19 cellular contexts compared by ENCODE assay signal in genomic region chr22:21849489-21849888, GRCh38. TPM values are rescaled to one million over a fixed set of nuclear protein-coding genes. Genes with fewer than 3 reads are reported as not detected.
A peak's percentile ranks its signal among the peaks of the same experiment; 100 is the strongest.
DNase-seq lines count a peak whose midpoint lies in the region; ATAC-seq and TF ChIP-seq lines count a peak whose summit lies in the region.
"Had no signal": no experiment of that assay in that cellular context is flagged by ENCODE, and none has a peak within 500 bp of the region (broad histone marks: within the 10 kb centered on the region; RNA-seq: fewer than 3 reads in every experiment).

No MANE protein-coding gene starts in this region.

- 0 to 8% methylated on average over 1 of the region's 1 CpG for WGBS in gastroesophageal sphincter (ENCODE audit: low coverage in 1 of 2), 2 donors
- WGBS in mesenchymal stem cell, result 91% methylated on average over 1 of the region's 1 CpG

- H4K91ac ChIP-seq in mesenchymal stem cell (ENCODE audit: low read length), result no peak overlapping the region

- H3K27ac ChIP-seq in gastroesophageal sphincter (peak overlapping the region; percentile 65 to 76 (median 68)), mesenchymal stem cell (ENCODE audit: low read length, poor library complexity, severe bottlenecking) (no peak overlapping the region), upper lobe of right lung (peak overlapping the region; percentile 69)
- H3K27ac ChIP-seq: KMS-11 had no signal

- H2BK12ac ChIP-seq in mesenchymal stem cell (ENCODE audit: low read length in 2 of 2), result no peak overlapping the region

- no peak overlapping the region for H4K8ac ChIP-seq in mesenchymal stem cell (ENCODE audit: low read length)

- H3K14ac ChIP-seq in mesenchymal stem cell (ENCODE audit: low read length in 2 of 2), result no peak overlapping the region

- H3K4ac ChIP-seq in mesenchymal stem cell (ENCODE audit: low read depth in 1 of 2, low read length in 2 of 2), result no peak overlapping the region

- H3K27me3 ChIP-seq in gastroesophageal sphincter, result no peaks in the 10 kb centered on the region
- no peaks in the 10 kb centered on the region for H3K27me3 ChIP-seq in mesenchymal stem cell (ENCODE audit: control insufficient read depth in 1 of 2, insufficient read depth in 1 of 2, low read length in 2 of 2)
- no peaks in the 10 kb centered on the region for H3K27me3 ChIP-seq in upper lobe of right lung
- H3K27me3 ChIP-seq: stomach had no signal

- peak overlapping the region; percentile 45 to 84 for H3K27ac Mint-ChIP-seq in natural killer cell
- peak overlapping the region in 1 of 2 donors; percentile 54 for H3K27ac Mint-ChIP-seq in natural killer cell treated with Interleukin-12 subunit alpha and Interleukin-12 subunit beta and Interleukin-15 and Interleukin-18, amount 100 ng/mL, for 72 hours

- intact Hi-C loops in natural killer cell (cut with micrococcal nuclease), result no loop called here
- intact Hi-C loops in upper lobe of right lung (cut with DNase I), result no loop called here

- H3K4me3 ChIP-seq in gastroesophageal sphincter (no peak overlapping the region), mesenchymal stem cell (ENCODE audit: insufficient read depth in 1 of 2, low read depth in 1 of 2, low read length in 2 of 2) (no peak overlapping the region), upper lobe of right lung (no peak overlapping the region)
- H3K4me3 ChIP-seq: stomach had no signal

- no peak overlapping the region for H2BK15ac ChIP-seq in mesenchymal stem cell (ENCODE audit: low read depth, poor library complexity, severe bottlenecking)

- H2AK5ac ChIP-seq in mesenchymal stem cell (ENCODE audit: low read length, severe bottlenecking), result no peak overlapping the region

- no peak overlapping the region for H3K4me2 ChIP-seq in mesenchymal stem cell (ENCODE audit: low read length, poor library complexity, severe bottlenecking)
- H3K4me2 ChIP-seq: KMS-11 had no signal

- H3K27me3 Mint-ChIP-seq in natural killer cell (ENCODE audit: low read depth in 2 of 2), result no peaks in the 10 kb centered on the region
- H3K27me3 Mint-ChIP-seq in natural killer cell treated with Interleukin-12 subunit alpha and Interleukin-12 subunit beta and Interleukin-15 and Interleukin-18, amount 100 ng/mL, for 72 hours, result no peaks in the 10 kb centered on the region
- H3K27me3 Mint-ChIP-seq: CD4-positive, alpha-beta memory T cell; naive thymus-derived CD4-positive, alpha-beta T cell; progenitor cell of endocrine pancreas had no signal

- H2BK5ac ChIP-seq in mesenchymal stem cell (ENCODE audit: low read depth, low read length, poor library complexity, severe bottlenecking), result no peak overlapping the region

- H3K79me1 ChIP-seq in mesenchymal stem cell (replicated peaks; ENCODE audit: low read length, poor library complexity, severe bottlenecking), result peaks cover 2% of the 10 kb centered on the region

- no peaks in the 10 kb centered on the region for H3K36me3 Mint-ChIP-seq in natural killer cell
- no peaks in the 10 kb centered on the region for H3K36me3 Mint-ChIP-seq in natural killer cell treated with Interleukin-12 subunit alpha and Interleukin-12 subunit beta and Interleukin-15 and Interleukin-18, amount 100 ng/mL, for 72 hours

- no peak overlapping the region for H2BK120ac ChIP-seq in mesenchymal stem cell (ENCODE audit: low read depth, low read length)

- TF ChIP-seq EP300 in gastroesophageal sphincter (IDR thresholded peaks at IDR 0.05), result no peak

- peak overlapping the region; percentile 48 for H3K4me3 Mint-ChIP-seq in natural killer cell
- no peak overlapping the region for H3K4me3 Mint-ChIP-seq in natural killer cell treated with Interleukin-12 subunit alpha and Interleukin-12 subunit beta and Interleukin-15 and Interleukin-18, amount 100 ng/mL, for 72 hours
- H3K4me3 Mint-ChIP-seq: CD4-positive, alpha-beta memory T cell had no signal

- no peak for TF ChIP-seq POLR2A in gastroesophageal sphincter (IDR thresholded peaks at IDR 0.05)

- no peak overlapping the region for H3K9ac ChIP-seq in mesenchymal stem cell (ENCODE audit: low read length)
- H3K9ac ChIP-seq: KMS-11 had no signal

- H3K18ac ChIP-seq in mesenchymal stem cell (ENCODE audit: low read depth in 1 of 2, low read length in 2 of 2), result no peak overlapping the region

- H3K4me1 ChIP-seq in gastroesophageal sphincter (peaks cover 3 to 94% (median 3%) of the 10 kb centered on the region in 3 donors), mesenchymal stem cell (ENCODE audit: control insufficient read depth, insufficient read depth, low read depth, low read length) (peaks cover 4% of the 10 kb centered on the region), upper lobe of right lung (peaks cover 40% of the 10 kb centered on the region)

- H3K9me3 ChIP-seq in gastroesophageal sphincter (no peaks in the 10 kb centered on the region), mesenchymal stem cell (ENCODE audit: control insufficient read depth, low read length) (no peaks in the 10 kb centered on the region), upper lobe of right lung (no peaks in the 10 kb centered on the region)
- H3K9me3 ChIP-seq: stomach had no signal

- no peak overlapping the region for H2AFZ ChIP-seq in mesenchymal stem cell (ENCODE audit: low read depth, low read length)

- no peak for TF ChIP-seq CTCF in natural killer cell (IDR thresholded peaks at IDR 0.05)
- TF ChIP-seq CTCF in gastroesophageal sphincter (IDR thresholded peaks at IDR 0.05), result no peak
- TF ChIP-seq CTCF in upper lobe of right lung (IDR thresholded peaks at IDR 0.05), result no peak

- no peaks in the 10 kb centered on the region for H3K36me3 ChIP-seq in gastroesophageal sphincter
- peaks cover 3 to 5% of the 10 kb centered on the region in 2 experiments for H3K36me3 ChIP-seq in mesenchymal stem cell (ENCODE audit: control insufficient read depth in 1 of 2, insufficient read depth in 2 of 2, low read depth in 1 of 2, low read length in 2 of 2)
- no peaks in the 10 kb centered on the region for H3K36me3 ChIP-seq in upper lobe of right lung

- no peak overlapping the region for H3K23ac ChIP-seq in mesenchymal stem cell (ENCODE audit: low read length in 2 of 2)

- H3K9me3 Mint-ChIP-seq in natural killer cell, result no peaks in the 10 kb centered on the region
- no peaks in the 10 kb centered on the region for H3K9me3 Mint-ChIP-seq in natural killer cell treated with Interleukin-12 subunit alpha and Interleukin-12 subunit beta and Interleukin-15 and Interleukin-18, amount 100 ng/mL, for 72 hours
- H3K9me3 Mint-ChIP-seq: CD4-positive, alpha-beta memory T cell had no signal

- ATAC-seq in natural killer cell (peak in 2 of 3 donors; percentile 32 to 42), gastroesophageal sphincter (peak; percentile 34), upper lobe of right lung (peak; percentile 27)
- no peak for ATAC-seq in natural killer cell treated with Interleukin-12 subunit alpha and Interleukin-12 subunit beta and Interleukin-15 and Interleukin-18, amount 100 ng/mL, for 72 hours
- ATAC-seq: naive thymus-derived CD4-positive, alpha-beta T cell had no signal

- DNase-seq in natural killer cell, result no peak
- DNase-seq in natural killer cell treated with Interleukin-12 subunit alpha and Interleukin-12 subunit beta and Interleukin-15 and Interleukin-18, amount 100 ng/mL, for 72 hours (ENCODE audit: low spot score), result no peak
- DNase-seq in mesenchymal stem cell, result peak; percentile 40
- no peak for DNase-seq in upper lobe of right lung
- DNase-seq in epidermal melanocyte (ENCODE audit: insufficient read length, low spot score), result no peak
- DNase-seq in HuH-7.5 (ENCODE audit: low spot score), result no peak
- DNase-seq in SKM-1 treated with dmso at 0.1 percent for 144 hours (lab: John Stamatoyannopoulos, UW; ENCODE audit: unreplicated experiment), result no peak
- DNase-seq: activated T-cell treated with anti-CD3 and anti-CD28 coated beads for 4 hours; CD4-positive, alpha-beta memory T cell; cerebellar nuclear complex; foreskin melanocyte; H7; naive thymus-derived CD4-positive, alpha-beta T cell; NCI-H1092; NCI-H774; stomach had no signal

- peaks cover 81 to 82% of the 10 kb centered on the region in 2 donors for H3K4me1 Mint-ChIP-seq in natural killer cell
- H3K4me1 Mint-ChIP-seq in natural killer cell treated with Interleukin-12 subunit alpha and Interleukin-12 subunit beta and Interleukin-15 and Interleukin-18, amount 100 ng/mL, for 72 hours (ENCODE audit: low read depth in 2 of 2), result peaks cover 60 to 61% of the 10 kb centered on the region in 2 donors

RNA-seq across cellular contexts. Expression of gene MAPK1, which starts 18.0 kb away (rescaled TPM):
- total RNA-seq in natural killer cell, result 100 to 1,000 TPM; 189 to 246 (median 214) TPM
- total RNA-seq in natural killer cell treated with Interleukin-12 subunit alpha and Interleukin-12 subunit beta and Interleukin-15 and Interleukin-18, amount 100 ng/mL, for 72 hours, result 100 to 1,000 TPM; 168 to 176 TPM
- total RNA-seq in gastroesophageal sphincter, result 10 to 100 TPM; 40.3 to 70.8 (median 57.4) TPM
- 67.7 TPM for polyA plus RNA-seq in mesenchymal stem cell (2013, experiment 1 of 2)
- 67.1 TPM for polyA plus RNA-seq in mesenchymal stem cell (2013, experiment 2 of 2)
- total RNA-seq in upper lobe of right lung, result 134 TPM

Comparison
In these comparisons a context has a peak if more than half of its experiments do, and no peak if none do; other contexts are left out.
1. ATAC-seq: peak in natural killer cell (2 of 3), gastroesophageal sphincter (single experiment) and upper lobe of right lung (single experiment); none in natural killer cell treated with Interleukin-12 subunit alpha and Interleukin-12 subunit beta and Interleukin-15 and Interleukin-18, amount 100 ng/mL, for 72 hours (0 of 2).